Comparison of ENCODE assay signal across 10 cellular contexts in the genomic region with DNA sequence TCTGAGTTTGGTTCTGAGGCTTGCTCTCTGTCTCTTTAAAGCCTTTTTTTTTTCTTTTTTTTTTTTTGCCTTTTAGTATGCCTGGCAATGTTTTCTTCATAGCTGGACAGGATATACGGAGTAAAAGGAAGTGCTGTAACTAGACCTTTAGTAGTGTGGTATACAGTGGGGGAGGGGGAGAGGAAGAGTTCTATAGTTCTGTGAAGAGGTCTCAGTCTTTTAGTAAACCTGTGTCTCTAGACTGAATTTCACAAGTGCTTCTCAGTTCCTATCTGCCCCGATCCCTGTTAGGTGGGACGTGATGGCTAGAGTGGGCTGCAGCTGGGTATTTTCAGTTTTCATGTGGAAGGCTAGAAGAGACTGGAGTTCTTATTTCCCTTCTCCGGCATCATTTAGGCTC. TPM values are rescaled to one million over a fixed set of nuclear protein-coding genes. Genes with fewer than 3 reads are reported as not detected.
DNase-seq lines count a peak whose midpoint lies in the region; ATAC-seq lines count a peak whose summit lies in the region.
"Had no signal": no experiment of that assay in that cellular context is flagged by ENCODE, and none has a peak within 500 bp of the region (broad histone marks: within the 10 kb centered on the region; RNA-seq: fewer than 3 reads in every experiment).

No MANE protein-coding gene starts in this region.

- H3K4me1 ChIP-seq in urinary bladder (ENCODE audit: insufficient read depth) = peaks cover 2% of the 10 kb centered on the region

- no peak overlapping the region for H3K4me3 Mint-ChIP-seq in activated CD8-positive, alpha-beta memory T cell treated with anti-CD3 and anti-CD28 coated beads, Interleukin-2, amount 10 ng/mL, durations not matched to agents 7 days and 5 days

- DNase-seq in activated CD8-positive, alpha-beta memory T cell treated with anti-CD3 and anti-CD28 coated beads, Interleukin-2, amount 10 ng/mL, durations not matched to agents 7 days and 5 days = no peak
- DNase-seq in activated CD8-positive, alpha-beta memory T cell treated with anti-CD3 and anti-CD28 coated beads, Interleukin-2, amount 50 U/mL, for 4 hours = no peak
- peak; percentile 13 for DNase-seq in UCSD-AML1 (lab: John Stamatoyannopoulos, UW; ENCODE audit: unreplicated experiment)
- peak; percentile 72 for DNase-seq in kidney tubule cell (ENCODE audit: low spot score)
- DNase-seq in posterior vena cava (ENCODE audit: low spot score) = no peak

- WGBS in urinary bladder = 14% methylated on average over 4 of the region's 4 CpGs

- ATAC-seq in activated CD8-positive, alpha-beta memory T cell treated with anti-CD3 and anti-CD28 coated beads, Interleukin-2, amount 10 ng/mL, durations not matched to agents 7 days and 5 days = peak; percentile 49
- ATAC-seq in HG02938 (IDR thresholded peaks at IDR 0.05; ENCODE audit: unreplicated experiment) = no peak
- no peak for ATAC-seq in HG02642 (IDR thresholded peaks at IDR 0.05; ENCODE audit: poor library complexity, unreplicated experiment)

- CTCF ChIA-PET in activated CD8-positive, alpha-beta memory T cell treated with anti-CD3 and anti-CD28 coated beads, Interleukin-2, amount 10 ng/mL, durations not matched to agents 7 days and 5 days (lab: Charles Lee) = no interaction called here

- no peak overlapping the region for H3K4me3 ChIP-seq in urinary bladder (ENCODE audit: low read depth, low read length)
- H3K4me3 ChIP-seq: BLaER1, tibial nerve had no signal

- no peaks in the 10 kb centered on the region for H3K36me3 ChIP-seq in urinary bladder (ENCODE audit: insufficient read depth)
- H3K36me3 ChIP-seq: BLaER1, tibial nerve had no signal

- H3K27ac ChIP-seq in urinary bladder (ENCODE audit: low read depth) = peak overlapping the region; percentile 52
- H3K27ac ChIP-seq: BLaER1 had no signal

- peaks cover 3% of the 10 kb centered on the region for H3K27me3 Mint-ChIP-seq in activated CD8-positive, alpha-beta memory T cell treated with anti-CD3 and anti-CD28 coated beads, Interleukin-2, amount 10 ng/mL, durations not matched to agents 7 days and 5 days

- H3K4me1 Mint-ChIP-seq in activated CD8-positive, alpha-beta memory T cell treated with anti-CD3 and anti-CD28 coated beads, Interleukin-2, amount 10 ng/mL, durations not matched to agents 7 days and 5 days = peaks cover 11% of the 10 kb centered on the region

- H3K27ac Mint-ChIP-seq in activated CD8-positive, alpha-beta memory T cell treated with anti-CD3 and anti-CD28 coated beads, Interleukin-2, amount 10 ng/mL, durations not matched to agents 7 days and 5 days = no peak overlapping the region

- no peaks in the 10 kb centered on the region for H3K9me3 Mint-ChIP-seq in activated CD8-positive, alpha-beta memory T cell treated with anti-CD3 and anti-CD28 coated beads, Interleukin-2, amount 10 ng/mL, durations not matched to agents 7 days and 5 days (ENCODE audit: low read depth)

- intact Hi-C loops in posterior vena cava (cut with DNase I) = no loop called here

- no peaks in the 10 kb centered on the region for H3K36me3 Mint-ChIP-seq in activated CD8-positive, alpha-beta memory T cell treated with anti-CD3 and anti-CD28 coated beads, Interleukin-2, amount 10 ng/mL, durations not matched to agents 7 days and 5 days

RNA-seq across cellular contexts. Expression of a gene that starts 3.1 kb away (rescaled TPM):
- total RNA-seq in activated CD8-positive, alpha-beta memory T cell treated with anti-CD3 and anti-CD28 coated beads, Interleukin-2, amount 10 ng/mL, durations not matched to agents 7 days and 5 days = under 1 TPM; 0.82 to 0.85 TPM
- total RNA-seq in urinary bladder (2.3 TPM), posterior vena cava (1 to 10 TPM; 2.1 to 3.3 TPM)
- 2.4 TPM for polyA plus RNA-seq in urinary bladder

RNA-seq across cellular contexts. Expression of a gene that starts 47.3 kb away (rescaled TPM):
- total RNA-seq in activated CD8-positive, alpha-beta memory T cell treated with anti-CD3 and anti-CD28 coated beads, Interleukin-2, amount 10 ng/mL, durations not matched to agents 7 days and 5 days = 10 to 100 TPM; 23.6 to 26.9 TPM
- total RNA-seq in urinary bladder = 18.1 TPM
- polyA plus RNA-seq in urinary bladder = 68.7 TPM
- 10 to 100 TPM; 22.6 to 25.7 TPM for total RNA-seq in posterior vena cava

RNA-seq across cellular contexts. Expression of a gene that starts 47.4 kb away (rescaled TPM):
- total RNA-seq in activated CD8-positive, alpha-beta memory T cell treated with anti-CD3 and anti-CD28 coated beads, Interleukin-2, amount 10 ng/mL, durations not matched to agents 7 days and 5 days = 10 to 100 TPM; 40.4 to 42.1 TPM
- total RNA-seq in urinary bladder (35.9 TPM), posterior vena cava (10 to 100 TPM; 17.6 to 24.3 TPM)
- 20.4 TPM for polyA plus RNA-seq in urinary bladder

Comparison
In these comparisons a context has a peak if more than half of its experiments do, and no peak if none do; other contexts are left out.
1. DNase-seq: peak in UCSD-AML1 (single experiment) and kidney tubule cell (single experiment); none in activated CD8-positive, alpha-beta memory T cell treated with anti-CD3 and anti-CD28 coated beads, Interleukin-2, amount 10 ng/mL, durations not matched to agents 7 days and 5 days (single experiment), activated CD8-positive, alpha-beta memory T cell treated with anti-CD3 and anti-CD28 coated beads, Interleukin-2, amount 50 U/mL, for 4 hours (single experiment) and posterior vena cava (single experiment).